16 cellular contexts compared by ENCODE assay signal in the genomic region with DNA sequence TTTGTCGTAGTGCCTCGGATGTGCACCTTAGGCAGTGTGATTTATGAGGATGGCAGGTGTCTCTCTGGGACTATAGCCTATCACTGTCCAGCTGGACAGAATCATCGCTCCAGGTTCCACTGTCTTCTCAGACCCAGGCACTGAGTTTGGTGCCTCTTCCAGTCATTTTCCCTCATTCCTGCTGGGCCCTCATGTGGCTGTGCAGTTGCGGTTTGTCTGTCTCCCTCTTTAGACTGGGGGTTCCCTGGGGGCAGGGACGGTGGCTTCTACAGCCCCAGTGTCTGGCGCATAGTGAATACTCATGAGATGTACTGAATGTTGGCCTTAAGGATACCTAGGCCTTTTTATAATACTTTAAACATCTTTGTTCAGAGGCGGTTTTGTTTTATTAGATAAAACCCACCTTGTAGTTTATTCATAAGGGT. TPM values are rescaled to one million over a fixed set of nuclear protein-coding genes. Genes with fewer than 3 reads are reported as not detected.
DNase-seq lines count a peak whose midpoint lies in the region; ATAC-seq, FAIRE-seq and TF ChIP-seq lines count a peak whose summit lies in the region.
"Had no signal": no experiment of that assay in that cellular context is flagged by ENCODE, and none has a peak within 500 bp of the region (broad histone marks: within the 10 kb centered on the region; RNA-seq: fewer than 3 reads in every experiment).

No MANE protein-coding gene starts in this region.

- H3K9me3 Mint-ChIP-seq in CD4-positive, alpha-beta T cell = no peaks in the 10 kb centered on the region
- H3K9me3 Mint-ChIP-seq in activated T-helper 17 cell treated with anti-CD3 and anti-CD28 coated beads, Interleukin-2, amount 50 U/mL, for 72 hours = peaks cover 5% of the 10 kb centered on the region
- no peaks in the 10 kb centered on the region for H3K9me3 Mint-ChIP-seq in naive thymus-derived CD8-positive, alpha-beta T cell

- peaks cover 5% of the 10 kb centered on the region for H3K36me3 ChIP-seq in right atrium auricular region
- H3K36me3 ChIP-seq: HAP-1 had no signal

- peaks cover 78% of the 10 kb centered on the region for H3K36me3 Mint-ChIP-seq in CD4-positive, alpha-beta T cell (ENCODE audit: low read depth)
- peaks cover 82% of the 10 kb centered on the region for H3K36me3 Mint-ChIP-seq in activated T-helper 17 cell treated with anti-CD3 and anti-CD28 coated beads, Interleukin-2, amount 50 U/mL, for 72 hours (ENCODE audit: low read depth)
- peaks cover 5 to 33% (median 6%) of the 10 kb centered on the region in 3 donors for H3K36me3 Mint-ChIP-seq in naive thymus-derived CD8-positive, alpha-beta T cell

- peak overlapping the region; percentile 45 for H3K27ac ChIP-seq in CD4-positive, alpha-beta T cell (ENCODE audit: low read depth, low read length)
- no peak overlapping the region for H3K27ac ChIP-seq in right atrium auricular region
- H3K27ac ChIP-seq: SK-N-MC had no signal

- intact Hi-C loops in CD4-positive, alpha-beta T cell (cut with DNase I, micrococcal nuclease) = loop anchor here in 1 of 2 experiments (2.0 to 5.0 kb wide), 3 partner anchors 42 to 83 kb away; a partner anchor contains a TSS

- H3K27me3 Mint-ChIP-seq in CD4-positive, alpha-beta T cell = no peaks in the 10 kb centered on the region
- H3K27me3 Mint-ChIP-seq in activated T-helper 17 cell treated with anti-CD3 and anti-CD28 coated beads, Interleukin-2, amount 50 U/mL, for 72 hours = no peaks in the 10 kb centered on the region
- no peaks in the 10 kb centered on the region for H3K27me3 Mint-ChIP-seq in naive thymus-derived CD8-positive, alpha-beta T cell

- peak; percentile 10 for ATAC-seq in CD4-positive, alpha-beta T cell (ENCODE audit: poor library complexity)
- ATAC-seq in activated T-helper 17 cell treated with anti-CD3 and anti-CD28 coated beads, Interleukin-2, amount 50 U/mL, for 72 hours (replicated peaks) = no peak
- ATAC-seq in naive thymus-derived CD8-positive, alpha-beta T cell = peak; percentile 16 to 17
- ATAC-seq: HepG2 had no signal

- no peak for TF ChIP-seq CTCF in CD4-positive, alpha-beta T cell (IDR thresholded peaks at IDR 0.05)
- no peak for TF ChIP-seq CTCF in right atrium auricular region (IDR thresholded peaks at IDR 0.05)

- peak overlapping the region; percentile 95 for H3K27ac Mint-ChIP-seq in CD4-positive, alpha-beta T cell
- peak overlapping the region; percentile 99 for H3K27ac Mint-ChIP-seq in activated T-helper 17 cell treated with anti-CD3 and anti-CD28 coated beads, Interleukin-2, amount 50 U/mL, for 72 hours
- H3K27ac Mint-ChIP-seq in naive thymus-derived CD8-positive, alpha-beta T cell = peak overlapping the region; percentile 89 to 99 (median 92)

- TF ChIP-seq POLR2A in GM12892 (IDR thresholded peaks at IDR 0.05; ENCODE audit: low read depth, low read length) = no peak

- no peaks in the 10 kb centered on the region for H3K9me3 ChIP-seq in CD4-positive, alpha-beta T cell (ENCODE audit: control insufficient read depth, low read length)
- H3K9me3 ChIP-seq in right atrium auricular region = no peaks in the 10 kb centered on the region
- H3K9me3 ChIP-seq: HAP-1 had no signal

- H3K27me3 ChIP-seq in CD4-positive, alpha-beta T cell (ENCODE audit: control insufficient read depth, insufficient read depth, low read length) = no peaks in the 10 kb centered on the region
- no peaks in the 10 kb centered on the region for H3K27me3 ChIP-seq in right atrium auricular region

- peaks cover 0 to 11% of the 10 kb centered on the region in 2 donors for H3K4me1 ChIP-seq in right atrium auricular region

- peak overlapping the region; percentile 94 for H3K4me3 Mint-ChIP-seq in CD4-positive, alpha-beta T cell
- peak overlapping the region; percentile 100 for H3K4me3 Mint-ChIP-seq in activated T-helper 17 cell treated with anti-CD3 and anti-CD28 coated beads, Interleukin-2, amount 50 U/mL, for 72 hours
- H3K4me3 Mint-ChIP-seq in naive thymus-derived CD8-positive, alpha-beta T cell = peak overlapping the region; percentile 88 to 97 (median 93)

- no peak overlapping the region for H3K4me3 ChIP-seq in right atrium auricular region
- H3K4me3 ChIP-seq: HAP-1, SK-N-MC had no signal

- POLR2A ChIA-PET in CD4-positive, alpha-beta T cell (lab: Charles Lee) = interaction anchor here (0.6 to 13.4 kb wide), 10 partner anchors 8 to 948 kb away, joined by 3 to 367 read pairs (median 19); a partner anchor contains a TSS
- POLR2A ChIA-PET in naive thymus-derived CD8-positive, alpha-beta T cell (lab: Charles Lee) = interaction anchor here (0.6 to 17.7 kb wide), 10 partner anchors 7 to 143 kb away, joined by 3 to 314 read pairs (median 18); a partner anchor contains a TSS

- CTCF ChIA-PET in CD4-positive, alpha-beta T cell (lab: Charles Lee) = interaction anchor here (1.0 to 2.7 kb wide), 4 partner anchors 28 to 107 kb away, joined by 4 to 10 read pairs (median 8); no protein-coding TSS in a partner anchor

- peaks cover 84% of the 10 kb centered on the region for H3K4me1 Mint-ChIP-seq in CD4-positive, alpha-beta T cell (ENCODE audit: low read depth)
- peaks cover 70% of the 10 kb centered on the region for H3K4me1 Mint-ChIP-seq in activated T-helper 17 cell treated with anti-CD3 and anti-CD28 coated beads, Interleukin-2, amount 50 U/mL, for 72 hours
- H3K4me1 Mint-ChIP-seq in naive thymus-derived CD8-positive, alpha-beta T cell = peaks cover 30 to 84% (median 74%) of the 10 kb centered on the region in 4 donors

- DNase-seq in CD4-positive, alpha-beta T cell = no peak
- no peak for DNase-seq in GM12892 (ENCODE audit: insufficient read length)
- DNase-seq in naive thymus-derived CD8-positive, alpha-beta T cell = no peak
- no peak for DNase-seq in amniotic stem cell (lab: John Stamatoyannopoulos, UW)
- no peak for DNase-seq in dedifferentiated amniotic fluid mesenchymal stem cell (ENCODE audit: extremely low spot score)
- DNase-seq in ureter (ENCODE audit: low spot score) = no peak
- DNase-seq in right atrium auricular region (ENCODE audit: low spot score) = no peak
- DNase-seq: activated CD4-positive, alpha-beta T cell treated with anti-CD3 and anti-CD28 coated beads for 4 hours; anterior cingulate cortex; COR-L47; NCI-H1694 had no signal

- peak; percentile 44 for FAIRE-seq in GM12892 (lab: Jason Lieb, UNC)
- FAIRE-seq: HepG2 had no signal

RNA-seq across cellular contexts. Expression of a gene that starts 28.9 kb away (rescaled TPM):
- total RNA-seq in CD4-positive, alpha-beta T cell = 10 to 100 TPM; 48.8 to 52.8 TPM
- 37.2 TPM for polyA plus RNA-seq in GM12892 (2012; ENCODE audit: missing spikeins)
- 10 to 100 TPM; 69.8 to 79.3 TPM for total RNA-seq in activated T-helper 17 cell treated with anti-CD3 and anti-CD28 coated beads, Interleukin-2, amount 50 U/mL, for 72 hours
- total RNA-seq in naive thymus-derived CD8-positive, alpha-beta T cell = 100 to 1,000 TPM; 160 to 167 TPM
- 10 to 100 TPM; 49.9 to 81.7 (median 63.2) TPM for polyA plus RNA-seq in naive thymus-derived CD8-positive, alpha-beta T cell
- 31.1 TPM for total RNA-seq in ureter
- 10 to 100 TPM; 26.5 to 34.0 TPM for total RNA-seq in right atrium auricular region

RNA-seq across cellular contexts. Expression of a gene that starts 50.1 kb away (rescaled TPM):
- total RNA-seq in CD4-positive, alpha-beta T cell = 100 to 1,000 TPM; 155 to 157 TPM
- polyA plus RNA-seq in GM12892 (2012; ENCODE audit: missing spikeins) = 137 TPM
- 100 to 1,000 TPM; 316 to 649 TPM for total RNA-seq in activated T-helper 17 cell treated with anti-CD3 and anti-CD28 coated beads, Interleukin-2, amount 50 U/mL, for 72 hours
- 10 to 100 TPM; 44.4 to 44.5 TPM for total RNA-seq in naive thymus-derived CD8-positive, alpha-beta T cell
- 100 to 1,000 TPM in 1 of 3 donors, 10 to 100 TPM in 2; 60.0 to 106 (median 73.8) TPM for polyA plus RNA-seq in naive thymus-derived CD8-positive, alpha-beta T cell
- 6.0 TPM for total RNA-seq in ureter
- total RNA-seq in right atrium auricular region = 1 to 10 TPM in 1 of 2 donors, under 1 TPM in 1; 0.78 to 2.2 TPM
- total RNA-seq: glomerular endothelial cell had no signal

RNA-seq across cellular contexts. Expression of a gene that starts 59.8 kb away (rescaled TPM):
- total RNA-seq in CD4-positive, alpha-beta T cell = under 1 TPM; 0.08 to 0.14 TPM
- 0.59 TPM for polyA plus RNA-seq in GM12892 (2012; ENCODE audit: missing spikeins)
- total RNA-seq in activated T-helper 17 cell treated with anti-CD3 and anti-CD28 coated beads, Interleukin-2, amount 50 U/mL, for 72 hours = 1 to 10 TPM in 1 of 2 donors, under 1 TPM in 1; 0.71 to 1.3 TPM
- total RNA-seq in naive thymus-derived CD8-positive, alpha-beta T cell = under 1 TPM; 0.13 to 0.16 TPM
- under 1 TPM; 0.06 to 0.15 (median 0.15) TPM for polyA plus RNA-seq in naive thymus-derived CD8-positive, alpha-beta T cell
- total RNA-seq in ureter (5.7 TPM), right atrium auricular region (1 to 10 TPM; 5.9 to 9.0 TPM)
- total RNA-seq: HepG2 had no signal
